In the genomic region with DNA sequence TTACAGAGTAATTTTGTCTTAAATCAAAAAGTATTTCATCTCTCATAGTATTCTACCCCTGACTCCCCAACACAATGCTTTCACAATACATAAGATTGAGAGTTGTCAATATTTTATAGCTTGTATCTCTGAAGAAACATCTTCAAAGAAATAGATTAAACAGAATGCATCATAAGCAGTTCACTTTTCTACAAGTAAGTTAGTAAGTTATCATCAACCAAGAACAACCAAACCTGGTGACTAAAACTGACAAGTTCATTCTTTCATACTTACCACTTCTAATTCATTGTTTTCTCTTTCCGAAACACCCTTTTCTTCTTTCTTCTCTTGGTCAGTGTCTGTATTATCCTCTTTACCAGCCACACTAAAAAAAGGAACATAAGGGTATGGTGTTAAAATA, we compare ENCODE assay signal across 17 cellular contexts.
DNase-seq lines count a peak whose midpoint lies in the region; ATAC-seq lines count a peak whose summit lies in the region.
"Had no signal": no experiment of that assay in that cellular context is flagged by ENCODE, and none has a peak within 500 bp of the region (broad histone marks: within the 10 kb centered on the region; RNA-seq: fewer than 3 reads in every experiment).

No MANE protein-coding gene starts in this region.

- no peaks in the 10 kb centered on the region for H3K27me3 Mint-ChIP-seq in activated T-cell treated with anti-CD3 and anti-CD28 coated beads, Interleukin-2, amount 50 U/mL, for 72 hours (ENCODE audit: low read depth)
- no peaks in the 10 kb centered on the region for H3K27me3 Mint-ChIP-seq in activated naive CD8-positive, alpha-beta T cell treated with anti-CD3 and anti-CD28 coated beads for 36 hours
- H3K27me3 Mint-ChIP-seq in activated naive CD8-positive, alpha-beta T cell treated with anti-CD3 and anti-CD28 coated beads, Interleukin-2, amount 50 U/mL, for 24 hours, result no peaks in the 10 kb centered on the region
- no peaks in the 10 kb centered on the region for H3K27me3 Mint-ChIP-seq in activated T-helper 17 cell treated with anti-CD3 and anti-CD28 coated beads, Interleukin-2, amount 50 U/mL, for 72 hours
- no peaks in the 10 kb centered on the region for H3K27me3 Mint-ChIP-seq in activated T-helper 2 cell treated with anti-CD3 and anti-CD28 coated beads, Interferon-gamma antibody, Interleukin-2, Interleukin-4, amounts not matched to agents 10 μg/mL and 5 μg/mL and 100 μg/mL, durations not matched to agents 14 hours and 24 hours and 36 hours (ENCODE audit: low read depth)
- H3K27me3 Mint-ChIP-seq: B cell; CD4-positive, CD25-positive, alpha-beta regulatory T cell had no signal

- H3K4me1 Mint-ChIP-seq in activated T-cell treated with anti-CD3 and anti-CD28 coated beads, Interleukin-2, amount 50 U/mL, for 72 hours (ENCODE audit: low read depth), result peaks cover 19% of the 10 kb centered on the region
- peaks cover 8% of the 10 kb centered on the region for H3K4me1 Mint-ChIP-seq in activated naive CD8-positive, alpha-beta T cell treated with anti-CD3 and anti-CD28 coated beads for 36 hours
- peaks cover 16% of the 10 kb centered on the region for H3K4me1 Mint-ChIP-seq in activated naive CD8-positive, alpha-beta T cell treated with anti-CD3 and anti-CD28 coated beads, Interleukin-2, amount 50 U/mL, for 24 hours
- peaks cover 9% of the 10 kb centered on the region for H3K4me1 Mint-ChIP-seq in activated T-helper 17 cell treated with anti-CD3 and anti-CD28 coated beads, Interleukin-2, amount 50 U/mL, for 72 hours
- peaks cover 17% of the 10 kb centered on the region for H3K4me1 Mint-ChIP-seq in activated T-helper 2 cell treated with anti-CD3 and anti-CD28 coated beads, Interferon-gamma antibody, Interleukin-2, Interleukin-4, amounts not matched to agents 10 μg/mL and 5 μg/mL and 100 μg/mL, durations not matched to agents 14 hours and 24 hours and 36 hours (ENCODE audit: low read depth)
- H3K4me1 Mint-ChIP-seq: B cell had no signal

- H3K4me3 Mint-ChIP-seq in activated T-cell treated with anti-CD3 and anti-CD28 coated beads, Interleukin-2, amount 50 U/mL, for 72 hours, result peak overlapping the region in 1 of 2 donors; percentile 71
- no peak overlapping the region for H3K4me3 Mint-ChIP-seq in activated naive CD8-positive, alpha-beta T cell treated with anti-CD3 and anti-CD28 coated beads for 36 hours
- H3K4me3 Mint-ChIP-seq in activated naive CD8-positive, alpha-beta T cell treated with anti-CD3 and anti-CD28 coated beads, Interleukin-2, amount 50 U/mL, for 24 hours, result no peak overlapping the region
- peak overlapping the region; percentile 5 for H3K4me3 Mint-ChIP-seq in activated T-helper 17 cell treated with anti-CD3 and anti-CD28 coated beads, Interleukin-2, amount 50 U/mL, for 72 hours
- no peak overlapping the region for H3K4me3 Mint-ChIP-seq in activated T-helper 2 cell treated with anti-CD3 and anti-CD28 coated beads, Interferon-gamma antibody, Interleukin-2, Interleukin-4, amounts not matched to agents 10 μg/mL and 5 μg/mL and 100 μg/mL, durations not matched to agents 14 hours and 24 hours and 36 hours (ENCODE audit: low read depth)
- H3K4me3 Mint-ChIP-seq: B cell; CD4-positive, CD25-positive, alpha-beta regulatory T cell; CD8-positive, alpha-beta T cell; GM23338; H9 had no signal

- ATAC-seq in activated T-cell treated with anti-CD3 and anti-CD28 coated beads, Interleukin-2, amount 50 U/mL, for 72 hours (replicated peaks in 1 of 2), result peak in 1 of 2 donors; percentile 58
- ATAC-seq in activated naive CD8-positive, alpha-beta T cell treated with anti-CD3 and anti-CD28 coated beads, Interleukin-2, amount 50 U/mL, for 24 hours, result no peak
- ATAC-seq in activated T-helper 17 cell treated with anti-CD3 and anti-CD28 coated beads, Interleukin-2, amount 50 U/mL, for 72 hours (replicated peaks), result peak; percentile 66
- ATAC-seq in GM18858 (IDR thresholded peaks at IDR 0.05; ENCODE audit: unreplicated experiment), result no peak
- ATAC-seq: CD8-positive, alpha-beta T cell; GM23338; HCT116 had no signal

- no peak for DNase-seq in activated T-cell treated with anti-CD3 and anti-CD28 coated beads, Interleukin-2, amount 50 U/mL, for 72 hours
- no peak for DNase-seq in activated T-cell treated with anti-CD3 and anti-CD28 coated beads for 4 hours
- no peak for DNase-seq in activated naive CD8-positive, alpha-beta T cell treated with anti-CD3 and anti-CD28 coated beads for 36 hours
- DNase-seq in activated naive CD8-positive, alpha-beta T cell treated with anti-CD3 and anti-CD28 coated beads, Interleukin-2, amount 50 U/mL, for 24 hours, result no peak
- DNase-seq in activated T-helper 2 cell treated with anti-CD3 and anti-CD28 coated beads, Interferon-gamma antibody, Interleukin-2, Interleukin-4, amounts not matched to agents 10 μg/mL and 5 μg/mL and 100 μg/mL, durations not matched to agents 14 hours and 24 hours and 36 hours (ENCODE audit: low spot score), result no peak
- DNase-seq in AG08395 (ENCODE audit: low spot score), result no peak
- DNase-seq: Caco-2; CD4-positive, CD25-positive, alpha-beta regulatory T cell; CD8-positive, alpha-beta T cell; DMS153; DND-41; H9 had no signal

- H3K27ac Mint-ChIP-seq in activated T-cell treated with anti-CD3 and anti-CD28 coated beads, Interleukin-2, amount 50 U/mL, for 72 hours, result peak overlapping the region; percentile 78
- H3K27ac Mint-ChIP-seq in activated naive CD8-positive, alpha-beta T cell treated with anti-CD3 and anti-CD28 coated beads for 36 hours, result peak overlapping the region; percentile 16
- no peak overlapping the region for H3K27ac Mint-ChIP-seq in activated naive CD8-positive, alpha-beta T cell treated with anti-CD3 and anti-CD28 coated beads, Interleukin-2, amount 50 U/mL, for 24 hours
- peak overlapping the region; percentile 76 for H3K27ac Mint-ChIP-seq in activated T-helper 17 cell treated with anti-CD3 and anti-CD28 coated beads, Interleukin-2, amount 50 U/mL, for 72 hours
- H3K27ac Mint-ChIP-seq in activated T-helper 2 cell treated with anti-CD3 and anti-CD28 coated beads, Interferon-gamma antibody, Interleukin-2, Interleukin-4, amounts not matched to agents 10 μg/mL and 5 μg/mL and 100 μg/mL, durations not matched to agents 14 hours and 24 hours and 36 hours, result peak overlapping the region; percentile 48
- H3K27ac Mint-ChIP-seq: B cell; CD4-positive, CD25-positive, alpha-beta regulatory T cell; CD8-positive, alpha-beta T cell; GM23338; H9 had no signal

- intact Hi-C loops in activated T-helper 2 cell treated with anti-CD3 and anti-CD28 coated beads, Interferon-gamma antibody, Interleukin-2, Interleukin-4, amounts not matched to agents 10 μg/mL and 5 μg/mL and 100 μg/mL, durations not matched to agents 14 hours and 24 hours and 36 hours (cut with micrococcal nuclease), result loop anchor here (2.0 kb wide), 2 partner anchors 101 to 279 kb away; partner anchors contain the start of gene KIF21A

- no peaks in the 10 kb centered on the region for H3K9me3 Mint-ChIP-seq in activated T-cell treated with anti-CD3 and anti-CD28 coated beads, Interleukin-2, amount 50 U/mL, for 72 hours
- no peaks in the 10 kb centered on the region for H3K9me3 Mint-ChIP-seq in activated naive CD8-positive, alpha-beta T cell treated with anti-CD3 and anti-CD28 coated beads for 36 hours
- no peaks in the 10 kb centered on the region for H3K9me3 Mint-ChIP-seq in activated naive CD8-positive, alpha-beta T cell treated with anti-CD3 and anti-CD28 coated beads, Interleukin-2, amount 50 U/mL, for 24 hours
- no peaks in the 10 kb centered on the region for H3K9me3 Mint-ChIP-seq in activated T-helper 17 cell treated with anti-CD3 and anti-CD28 coated beads, Interleukin-2, amount 50 U/mL, for 72 hours
- H3K9me3 Mint-ChIP-seq in activated T-helper 2 cell treated with anti-CD3 and anti-CD28 coated beads, Interferon-gamma antibody, Interleukin-2, Interleukin-4, amounts not matched to agents 10 μg/mL and 5 μg/mL and 100 μg/mL, durations not matched to agents 14 hours and 24 hours and 36 hours, result no peaks in the 10 kb centered on the region
- H3K9me3 Mint-ChIP-seq: CD4-positive, CD25-positive, alpha-beta regulatory T cell; CD8-positive, alpha-beta T cell; GM23338; H9 had no signal

- H3K36me3 Mint-ChIP-seq in activated T-cell treated with anti-CD3 and anti-CD28 coated beads, Interleukin-2, amount 50 U/mL, for 72 hours (ENCODE audit: insufficient read depth in 2 of 2), result peaks cover 0 to 5% of the 10 kb centered on the region in 2 donors
- H3K36me3 Mint-ChIP-seq in activated naive CD8-positive, alpha-beta T cell treated with anti-CD3 and anti-CD28 coated beads for 36 hours, result peaks cover 9% of the 10 kb centered on the region
- H3K36me3 Mint-ChIP-seq in activated naive CD8-positive, alpha-beta T cell treated with anti-CD3 and anti-CD28 coated beads, Interleukin-2, amount 50 U/mL, for 24 hours (ENCODE audit: low read depth), result peaks cover 17% of the 10 kb centered on the region
- H3K36me3 Mint-ChIP-seq in activated T-helper 17 cell treated with anti-CD3 and anti-CD28 coated beads, Interleukin-2, amount 50 U/mL, for 72 hours (ENCODE audit: low read depth), result peaks cover 33% of the 10 kb centered on the region
- peaks cover 21% of the 10 kb centered on the region for H3K36me3 Mint-ChIP-seq in activated T-helper 2 cell treated with anti-CD3 and anti-CD28 coated beads, Interferon-gamma antibody, Interleukin-2, Interleukin-4, amounts not matched to agents 10 μg/mL and 5 μg/mL and 100 μg/mL, durations not matched to agents 14 hours and 24 hours and 36 hours (ENCODE audit: low read depth)
